ENCODE assay signal across 1 cellular context in the genomic region with DNA sequence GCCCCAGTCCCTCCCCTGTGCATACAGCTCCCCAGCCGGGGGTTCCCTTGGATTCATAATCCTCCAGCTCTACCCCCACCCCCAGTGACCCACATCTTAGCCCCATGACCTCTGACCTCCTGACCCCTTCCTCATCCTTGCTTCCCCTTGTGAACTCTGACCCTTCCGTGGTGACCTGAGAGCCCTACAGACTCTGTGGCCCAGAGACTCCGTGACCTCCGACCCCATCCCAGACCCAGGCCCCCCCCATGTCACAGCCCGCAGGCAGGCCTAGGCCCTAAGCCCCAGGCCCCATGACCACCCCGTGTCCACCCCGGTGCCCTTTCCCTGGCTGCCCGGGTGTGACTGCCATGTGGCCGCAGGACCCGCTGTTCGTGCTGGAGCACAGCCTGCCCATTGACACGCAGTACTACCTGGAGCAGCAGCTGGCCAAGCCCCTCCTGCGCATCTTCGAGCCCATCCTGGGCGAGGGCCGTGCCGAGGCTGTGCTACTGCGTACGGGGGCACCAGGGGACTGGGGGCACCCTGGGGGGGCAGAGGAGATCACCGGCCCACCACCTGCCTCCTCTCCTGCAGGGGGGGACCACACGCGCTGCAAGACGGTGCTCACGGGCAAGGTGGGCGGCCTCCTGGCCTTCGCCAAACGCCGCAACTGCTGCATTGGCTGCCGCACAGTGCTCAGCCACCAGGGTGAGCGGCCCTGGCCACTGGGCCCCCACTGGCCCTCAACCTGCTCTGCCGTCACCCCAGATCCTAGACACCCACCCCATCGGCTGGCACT.
TF ChIP-seq lines count a peak whose summit lies in the region.

No MANE protein-coding gene starts in this region.

TF ChIP-seq in GM12878, 131 proteins besides CTCF, POLR2A, EP300 and RAD21:
- TF ChIP-seq NBN (IDR thresholded peaks at IDR 0.05) (0 out of 2 replicates have a peak, but pooled peaks have one; percentile 12), TCF7 (IDR thresholded peaks at IDR 0.05; ENCODE audit: borderline replicate concordance) (no peak), SREBF1 (IDR thresholded peaks at IDR 0.05; ENCODE audit: low read length) (peak; percentile 11; the same call in 1 of the 2 replicates), IKZF1 (conservative IDR thresholded peaks at IDR 0.05) (peak; percentile 12; the same call in 1 of the 2 replicates), ZNF622 (IDR thresholded peaks at IDR 0.05) (no peak), GATAD2B (conservative IDR thresholded peaks at IDR 0.05; ENCODE audit: low read depth) (peak; percentile 65), IRF4 (IDR thresholded peaks at IDR 0.05; ENCODE audit: low read depth, low read length) (no peak), SMAD1 (IDR thresholded peaks at IDR 0.05; ENCODE audit: low read depth, partially characterized antibody) (no peak), MTA2 (IDR thresholded peaks at IDR 0.05; ENCODE audit: low read depth) (peak; percentile 90), IKZF2 (IDR thresholded peaks at IDR 0.05) (peak; percentile 14 to 28; a peak in 2 of 4 replicates), YY1 (IDR thresholded peaks at IDR 0.05; ENCODE audit: low read depth, low read length) (0 out of 2 replicates have a peak, but pooled peaks have one; percentile 6), NR2F1 (conservative IDR thresholded peaks at IDR 0.05) (peak; percentile 100), ZNF207 (IDR thresholded peaks at IDR 0.05; ENCODE audit: borderline replicate concordance) (no peak), NR2C2 (IDR thresholded peaks at IDR 0.05; ENCODE audit: borderline replicate concordance, control insufficient read depth, insufficient read length, low read depth) (peak; percentile 77), NR2C1 (IDR thresholded peaks at IDR 0.05) (peak; percentile 97), HDGF (IDR thresholded peaks at IDR 0.05) (peak; percentile 89)
- TF ChIP-seq, protein P1, sequence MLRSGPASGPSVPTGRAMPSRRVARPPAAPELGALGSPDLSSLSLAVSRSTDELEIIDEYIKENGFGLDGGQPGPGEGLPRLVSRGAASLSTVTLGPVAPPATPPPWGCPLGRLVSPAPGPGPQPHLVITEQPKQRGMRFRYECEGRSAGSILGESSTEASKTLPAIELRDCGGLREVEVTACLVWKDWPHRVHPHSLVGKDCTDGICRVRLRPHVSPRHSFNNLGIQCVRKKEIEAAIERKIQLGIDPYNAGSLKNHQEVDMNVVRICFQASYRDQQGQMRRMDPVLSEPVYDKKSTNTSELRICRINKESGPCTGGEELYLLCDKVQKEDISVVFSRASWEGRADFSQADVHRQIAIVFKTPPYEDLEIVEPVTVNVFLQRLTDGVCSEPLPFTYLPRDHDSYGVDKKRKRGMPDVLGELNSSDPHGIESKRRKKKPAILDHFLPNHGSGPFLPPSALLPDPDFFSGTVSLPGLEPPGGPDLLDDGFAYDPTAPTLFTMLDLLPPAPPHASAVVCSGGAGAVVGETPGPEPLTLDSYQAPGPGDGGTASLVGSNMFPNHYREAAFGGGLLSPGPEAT (IDR thresholded peaks at IDR 0.05; ENCODE audit: low read depth) = 0 out of 2 replicates have a peak, but pooled peaks have one; percentile 23
- TF ChIP-seq, protein P2, sequence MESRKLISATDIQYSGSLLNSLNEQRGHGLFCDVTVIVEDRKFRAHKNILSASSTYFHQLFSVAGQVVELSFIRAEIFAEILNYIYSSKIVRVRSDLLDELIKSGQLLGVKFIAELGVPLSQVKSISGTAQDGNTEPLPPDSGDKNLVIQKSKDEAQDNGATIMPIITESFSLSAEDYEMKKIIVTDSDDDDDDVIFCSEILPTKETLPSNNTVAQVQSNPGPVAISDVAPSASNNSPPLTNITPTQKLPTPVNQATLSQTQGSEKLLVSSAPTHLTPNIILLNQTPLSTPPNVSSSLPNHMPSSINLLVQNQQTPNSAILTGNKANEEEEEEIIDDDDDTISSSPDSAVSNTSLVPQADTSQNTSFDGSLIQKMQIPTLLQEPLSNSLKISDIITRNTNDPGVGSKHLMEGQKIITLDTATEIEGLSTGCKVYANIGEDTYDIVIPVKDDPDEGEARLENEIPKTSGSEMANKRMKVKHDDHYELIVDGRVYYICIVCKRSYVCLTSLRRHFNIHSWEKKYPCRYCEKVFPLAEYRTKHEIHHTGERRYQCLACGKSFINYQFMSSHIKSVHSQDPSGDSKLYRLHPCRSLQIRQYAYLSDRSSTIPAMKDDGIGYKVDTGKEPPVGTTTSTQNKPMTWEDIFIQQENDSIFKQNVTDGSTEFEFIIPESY (IDR thresholded peaks at IDR 0.05) = peak; percentile 45; the same call in 1 of the 2 replicates
- TF ChIP-seq, protein P3, sequence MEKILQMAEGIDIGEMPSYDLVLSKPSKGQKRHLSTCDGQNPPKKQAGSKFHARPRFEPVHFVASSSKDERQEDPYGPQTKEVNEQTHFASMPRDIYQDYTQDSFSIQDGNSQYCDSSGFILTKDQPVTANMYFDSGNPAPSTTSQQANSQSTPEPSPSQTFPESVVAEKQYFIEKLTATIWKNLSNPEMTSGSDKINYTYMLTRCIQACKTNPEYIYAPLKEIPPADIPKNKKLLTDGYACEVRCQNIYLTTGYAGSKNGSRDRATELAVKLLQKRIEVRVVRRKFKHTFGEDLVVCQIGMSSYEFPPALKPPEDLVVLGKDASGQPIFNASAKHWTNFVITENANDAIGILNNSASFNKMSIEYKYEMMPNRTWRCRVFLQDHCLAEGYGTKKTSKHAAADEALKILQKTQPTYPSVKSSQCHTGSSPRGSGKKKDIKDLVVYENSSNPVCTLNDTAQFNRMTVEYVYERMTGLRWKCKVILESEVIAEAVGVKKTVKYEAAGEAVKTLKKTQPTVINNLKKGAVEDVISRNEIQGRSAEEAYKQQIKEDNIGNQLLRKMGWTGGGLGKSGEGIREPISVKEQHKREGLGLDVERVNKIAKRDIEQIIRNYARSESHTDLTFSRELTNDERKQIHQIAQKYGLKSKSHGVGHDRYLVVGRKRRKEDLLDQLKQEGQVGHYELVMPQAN (conservative IDR thresholded peaks at IDR 0.05) = no peak
- TF ChIP-seq, protein P4, sequence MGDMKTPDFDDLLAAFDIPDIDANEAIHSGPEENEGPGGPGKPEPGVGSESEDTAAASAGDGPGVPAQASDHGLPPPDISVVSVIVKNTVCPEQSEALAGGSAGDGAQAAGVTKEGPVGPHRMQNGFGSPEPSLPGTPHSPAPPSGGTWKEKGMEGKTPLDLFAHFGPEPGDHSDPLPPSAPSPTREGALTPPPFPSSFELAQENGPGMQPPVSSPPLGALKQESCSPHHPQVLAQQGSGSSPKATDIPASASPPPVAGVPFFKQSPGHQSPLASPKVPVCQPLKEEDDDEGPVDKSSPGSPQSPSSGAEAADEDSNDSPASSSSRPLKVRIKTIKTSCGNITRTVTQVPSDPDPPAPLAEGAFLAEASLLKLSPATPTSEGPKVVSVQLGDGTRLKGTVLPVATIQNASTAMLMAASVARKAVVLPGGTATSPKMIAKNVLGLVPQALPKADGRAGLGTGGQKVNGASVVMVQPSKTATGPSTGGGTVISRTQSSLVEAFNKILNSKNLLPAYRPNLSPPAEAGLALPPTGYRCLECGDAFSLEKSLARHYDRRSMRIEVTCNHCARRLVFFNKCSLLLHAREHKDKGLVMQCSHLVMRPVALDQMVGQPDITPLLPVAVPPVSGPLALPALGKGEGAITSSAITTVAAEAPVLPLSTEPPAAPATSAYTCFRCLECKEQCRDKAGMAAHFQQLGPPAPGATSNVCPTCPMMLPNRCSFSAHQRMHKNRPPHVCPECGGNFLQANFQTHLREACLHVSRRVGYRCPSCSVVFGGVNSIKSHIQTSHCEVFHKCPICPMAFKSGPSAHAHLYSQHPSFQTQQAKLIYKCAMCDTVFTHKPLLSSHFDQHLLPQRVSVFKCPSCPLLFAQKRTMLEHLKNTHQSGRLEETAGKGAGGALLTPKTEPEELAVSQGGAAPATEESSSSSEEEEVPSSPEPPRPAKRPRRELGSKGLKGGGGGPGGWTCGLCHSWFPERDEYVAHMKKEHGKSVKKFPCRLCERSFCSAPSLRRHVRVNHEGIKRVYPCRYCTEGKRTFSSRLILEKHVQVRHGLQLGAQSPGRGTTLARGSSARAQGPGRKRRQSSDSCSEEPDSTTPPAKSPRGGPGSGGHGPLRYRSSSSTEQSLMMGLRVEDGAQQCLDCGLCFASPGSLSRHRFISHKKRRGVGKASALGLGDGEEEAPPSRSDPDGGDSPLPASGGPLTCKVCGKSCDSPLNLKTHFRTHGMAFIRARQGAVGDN (IDR thresholded peaks at IDR 0.05) = peak; percentile 80
- TF ChIP-seq, protein P5, sequence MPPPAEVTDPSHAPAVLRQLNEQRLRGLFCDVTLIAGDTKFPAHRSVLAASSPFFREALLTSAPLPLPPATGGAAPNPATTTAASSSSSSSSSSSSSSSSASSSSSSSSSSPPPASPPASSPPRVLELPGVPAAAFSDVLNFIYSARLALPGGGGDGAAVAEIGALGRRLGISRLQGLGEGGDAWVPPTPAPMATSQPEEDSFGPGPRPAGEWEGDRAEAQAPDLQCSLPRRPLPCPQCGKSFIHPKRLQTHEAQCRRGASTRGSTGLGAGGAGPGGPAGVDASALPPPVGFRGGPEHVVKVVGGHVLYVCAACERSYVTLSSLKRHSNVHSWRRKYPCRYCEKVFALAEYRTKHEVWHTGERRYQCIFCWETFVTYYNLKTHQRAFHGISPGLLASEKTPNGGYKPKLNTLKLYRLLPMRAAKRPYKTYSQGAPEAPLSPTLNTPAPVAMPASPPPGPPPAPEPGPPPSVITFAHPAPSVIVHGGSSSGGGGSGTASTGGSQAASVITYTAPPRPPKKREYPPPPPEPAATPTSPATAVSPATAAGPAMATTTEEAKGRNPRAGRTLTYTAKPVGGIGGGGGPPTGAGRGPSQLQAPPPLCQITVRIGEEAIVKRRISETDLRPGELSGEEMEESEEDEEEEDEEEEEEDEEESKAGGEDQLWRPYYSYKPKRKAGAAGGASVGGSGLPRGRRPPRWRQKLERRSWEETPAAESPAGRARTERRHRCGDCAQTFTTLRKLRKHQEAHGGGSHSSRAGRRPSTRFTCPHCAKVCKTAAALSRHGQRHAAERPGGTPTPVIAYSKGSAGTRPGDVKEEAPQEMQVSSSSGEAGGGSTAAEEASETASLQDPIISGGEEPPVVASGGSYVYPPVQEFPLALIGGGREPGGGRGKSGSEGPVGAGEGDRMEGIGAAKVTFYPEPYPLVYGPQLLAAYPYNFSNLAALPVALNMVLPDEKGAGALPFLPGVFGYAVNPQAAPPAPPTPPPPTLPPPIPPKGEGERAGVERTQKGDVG (CRISPR knock-in tag; IDR thresholded peaks at IDR 0.05) = no peak
- TF ChIP-seq, protein P6, sequence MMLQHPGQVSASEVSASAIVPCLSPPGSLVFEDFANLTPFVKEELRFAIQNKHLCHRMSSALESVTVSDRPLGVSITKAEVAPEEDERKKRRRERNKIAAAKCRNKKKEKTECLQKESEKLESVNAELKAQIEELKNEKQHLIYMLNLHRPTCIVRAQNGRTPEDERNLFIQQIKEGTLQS (IDR thresholded peaks at IDR 0.05; ENCODE audit: borderline replicate concordance, extremely low read depth, low read depth, low read length) = no peak
